Comparison of ENCODE assay signal across 8 cellular contexts in the genomic region with DNA sequence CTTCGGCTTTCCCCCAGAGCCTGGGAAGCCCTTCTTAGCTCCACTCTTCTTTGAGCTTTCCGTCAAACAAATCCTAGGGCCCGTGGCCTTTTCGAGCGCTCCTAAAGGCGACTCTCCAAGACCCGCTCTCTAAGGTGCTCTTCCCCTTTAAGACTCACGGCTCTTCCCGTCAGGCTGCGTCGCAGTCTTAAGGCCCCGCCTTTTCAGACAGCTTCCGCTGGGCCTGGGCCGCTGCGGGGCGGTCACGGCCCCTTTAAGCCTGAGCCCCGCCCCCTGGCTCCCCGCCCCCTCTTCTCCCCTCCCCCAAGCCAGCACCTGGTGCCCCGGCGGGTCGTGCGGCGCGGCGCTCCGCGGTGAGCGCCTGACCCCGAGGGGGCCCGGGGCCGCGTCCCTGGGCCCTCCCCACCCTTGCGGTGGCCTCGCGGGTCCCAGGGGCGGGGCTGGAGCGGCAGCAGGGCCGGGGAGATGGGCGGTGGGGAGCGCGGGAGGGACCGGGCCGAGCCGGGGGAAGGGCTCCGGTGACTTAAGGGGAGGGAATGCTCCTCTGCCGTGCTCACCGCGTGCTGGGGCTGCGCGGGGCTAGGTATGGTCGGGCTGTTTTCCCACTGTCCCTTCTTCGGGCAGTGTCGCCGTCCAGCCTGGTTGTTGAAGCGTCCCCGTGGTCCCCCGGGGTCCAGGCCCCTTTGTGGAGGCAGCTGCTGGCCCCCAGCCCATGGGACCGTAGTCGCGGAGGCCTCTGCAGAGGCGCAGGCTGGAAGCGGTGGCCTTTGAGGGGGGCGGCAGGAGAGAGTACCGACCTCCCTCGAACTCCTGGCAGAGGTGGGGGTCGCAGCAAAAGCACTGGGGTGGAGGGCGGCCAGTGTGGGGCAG.
A peak's percentile ranks its signal among the peaks of the same experiment; 100 is the strongest.
DNase-seq lines count a peak whose midpoint lies in the region; ATAC-seq lines count a peak whose summit lies in the region.

TSS of gene PEX5 (plus strand) at position 289 of the 870 bp plus-strand sequence. CDS start 692 bp downstream, outside the sequence.

- peak within 1 kb of the TSS; percentile 86 for H3K27ac ChIP-seq in effector memory CD4-positive, alpha-beta T cell (ENCODE audit: insufficient read depth, low read length, poor library complexity, severe bottlenecking)

- no peaks in the 10 kb centered on the region for H3K36me3 ChIP-seq in effector memory CD4-positive, alpha-beta T cell (ENCODE audit: control insufficient read depth, insufficient read depth, low read length)

- peaks cover 23% of the 10 kb centered on the region for H3K4me1 ChIP-seq in effector memory CD4-positive, alpha-beta T cell (ENCODE audit: control insufficient read depth, insufficient read depth, low read length, poor library complexity, severe bottlenecking)

- no peaks in the 10 kb centered on the region for H3K9me3 ChIP-seq in effector memory CD4-positive, alpha-beta T cell (ENCODE audit: control insufficient read depth, low read length)

- peak within 1 kb of the TSS; percentile 81 for H3K4me3 ChIP-seq in effector memory CD4-positive, alpha-beta T cell (ENCODE audit: insufficient read depth, low read depth, low read length, poor library complexity, severe bottlenecking)

- peak; percentile 95 for ATAC-seq in GM19468 (IDR thresholded peaks at IDR 0.05; ENCODE audit: extremely low read depth, unreplicated experiment)

- H3K27me3 ChIP-seq in effector memory CD4-positive, alpha-beta T cell (replicated peaks; ENCODE audit: control insufficient read depth, insufficient read depth, low read length, poor library complexity, severe bottlenecking) = no peaks in the 10 kb centered on the region

- DNase-seq in CMK (ENCODE audit: low read depth) (peak; percentile 83), HS-5 (ENCODE audit: low read depth) (peak; percentile 73), NOMO-1 (lab: John Stamatoyannopoulos, UW; ENCODE audit: unreplicated experiment in 2 of 2) (peak; percentile 89 to 93), medulla oblongata (ENCODE audit: extremely low spot score) (peak; percentile 96)
- DNase-seq in activated CD8-positive, alpha-beta memory T cell treated with anti-CD3 and anti-CD28 coated beads for 4 hours (ENCODE audit: low read depth in 2 of 2) = peak; percentile 70 to 75
- DNase-seq in effector memory CD4-positive, alpha-beta T cell = peak; percentile 69 to 77 (median 75)
- peak; percentile 62 to 80 (median 80) for DNase-seq in stimulated activated CD4-positive, alpha-beta T cell treated with anti-CD3 and anti-CD28 coated beads, TNF-alpha, amount 100 ng/mL, for 48 hours (ENCODE audit: low read depth in 3 of 3)

Comparison
In these comparisons a context has a peak if more than half of its experiments do, and no peak if none do; other contexts are left out.
1. Peak in every context shown above with its lines: DNase-seq, ATAC-seq, H3K4me3 ChIP-seq and H3K27ac ChIP-seq.